In the genomic region with DNA sequence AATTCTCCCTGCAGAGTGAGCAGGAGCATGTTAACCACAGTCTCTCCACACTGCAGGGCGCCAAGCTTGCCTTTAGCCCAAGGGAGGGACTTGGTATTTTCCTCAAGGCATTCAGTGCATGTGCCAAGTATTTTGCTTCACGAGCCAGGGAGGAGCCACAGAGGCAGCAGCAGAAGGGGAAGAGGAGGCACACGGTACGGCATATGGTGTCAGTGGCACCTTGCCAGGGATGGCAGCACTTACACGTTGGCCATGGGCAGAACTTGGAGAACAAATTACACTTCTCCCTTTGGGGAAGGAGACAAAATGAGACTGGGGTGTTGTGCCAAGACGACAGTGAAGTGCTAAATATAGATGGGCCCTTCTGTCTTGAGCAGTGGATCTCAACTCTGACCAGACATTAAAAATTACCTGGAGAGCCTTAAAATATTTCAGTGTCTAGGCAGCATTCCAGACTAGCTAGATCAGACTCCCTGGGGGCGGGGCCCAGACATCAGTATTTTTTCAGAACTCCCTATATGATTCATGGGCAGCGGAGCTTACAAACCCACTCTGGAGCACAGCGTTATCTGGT, we compare ENCODE assay signal across 12 cellular contexts.
DNase-seq lines count a peak whose midpoint lies in the region; ATAC-seq and TF ChIP-seq lines count a peak whose summit lies in the region.
"Had no signal": no experiment of that assay in that cellular context is flagged by ENCODE, and none has a peak within 500 bp of the region (broad histone marks: within the 10 kb centered on the region; RNA-seq: fewer than 3 reads in every experiment).

No MANE protein-coding gene starts in this region.

- H3K27me3 ChIP-seq in heart left ventricle: peaks cover 0 to 16% (median 0%) of the 10 kb centered on the region in 9 donors
- no peaks in the 10 kb centered on the region for H3K27me3 ChIP-seq in thoracic aorta (replicated peaks; ENCODE audit: insufficient read depth)
- H3K27me3 ChIP-seq: vagina had no signal

- 34 to 48% (median 45%) methylated on average over 9 of the region's 9 CpGs for WGBS in heart left ventricle, 4 donors

- H3K36me3 Mint-ChIP-seq in activated CD4-positive, alpha-beta memory T cell treated with anti-CD3 and anti-CD28 coated beads for 36 hours: no peaks in the 10 kb centered on the region
- H3K36me3 Mint-ChIP-seq: activated naive CD4-positive, alpha-beta T cell treated with anti-CD3 and anti-CD28 coated beads, Interleukin-2, amount 50 U/mL, for 72 hours had no signal

- no peak overlapping the region for H3K4me3 Mint-ChIP-seq in activated CD4-positive, alpha-beta memory T cell treated with anti-CD3 and anti-CD28 coated beads for 36 hours

- no peaks in the 10 kb centered on the region for H3K9me3 Mint-ChIP-seq in activated CD4-positive, alpha-beta memory T cell treated with anti-CD3 and anti-CD28 coated beads for 36 hours
- H3K9me3 Mint-ChIP-seq: activated naive CD4-positive, alpha-beta T cell treated with anti-CD3 and anti-CD28 coated beads, Interleukin-2, amount 50 U/mL, for 72 hours had no signal

- TF ChIP-seq CTCF in heart left ventricle (IDR thresholded peaks at IDR 0.05) (no peak), fibroblast of the aortic adventitia (IDR thresholded peaks at IDR 0.05; ENCODE audit: insufficient read depth, low read length) (no peak), thoracic aorta (IDR thresholded peaks at IDR 0.05) (no peak)

- H3K27ac ChIP-seq in heart left ventricle (no peak overlapping the region), thoracic aorta (no peak overlapping the region)
- H3K27ac ChIP-seq: vagina had no signal

- POLR2A ChIA-PET in activated CD4-positive, alpha-beta memory T cell treated with anti-CD3 and anti-CD28 coated beads for 36 hours (lab: Charles Lee): no interaction called here

- H3K9me3 ChIP-seq in heart left ventricle (no peaks in the 10 kb centered on the region), thoracic aorta (no peaks in the 10 kb centered on the region)
- H3K9me3 ChIP-seq: vagina had no signal

- CTCF ChIA-PET in activated CD4-positive, alpha-beta memory T cell treated with anti-CD3 and anti-CD28 coated beads for 36 hours (lab: Charles Lee): no interaction called here

- intact Hi-C loops in Right ventricle myocardium superior (cut with DNase I) (no loop called here), heart left ventricle (cut with DNase I) (no loop called here)
- intact Hi-C loops in activated CD4-positive, alpha-beta memory T cell treated with anti-CD3 and anti-CD28 coated beads for 36 hours (cut with micrococcal nuclease): no loop called here

- H3K4me1 Mint-ChIP-seq in activated CD4-positive, alpha-beta memory T cell treated with anti-CD3 and anti-CD28 coated beads for 36 hours (ENCODE audit: low read depth): no peaks in the 10 kb centered on the region

- ATAC-seq in Right ventricle myocardium superior (ENCODE audit: poor library complexity) (no peak), heart left ventricle (no peak), thoracic aorta (ENCODE audit: insufficient number of reproducible peaks, low FRiP score, low read depth) (no peak)
- ATAC-seq: activated naive CD4-positive, alpha-beta T cell treated with anti-CD3 and anti-CD28 coated beads, Interleukin-2, amount 50 U/mL, for 72 hours had no signal

- H3K36me3 ChIP-seq in heart left ventricle (no peaks in the 10 kb centered on the region), thoracic aorta (no peaks in the 10 kb centered on the region)
- H3K36me3 ChIP-seq: vagina had no signal

- DNase-seq in Right ventricle myocardium superior (peak; percentile 34), heart left ventricle (no peak), RKO (ENCODE audit: low spot score) (peak; percentile 3), fibroblast of the aortic adventitia (ENCODE audit: low read depth) (peak; percentile 68), thoracic aorta (ENCODE audit: low spot score) (no peak), COR-L47 (lab: John Stamatoyannopoulos, UW) (no peak), NCI-H2196 (lab: John Stamatoyannopoulos, UW; ENCODE audit: unreplicated experiment) (no peak)
- no peak for DNase-seq in activated CD4-positive, alpha-beta memory T cell treated with anti-CD3 and anti-CD28 coated beads for 36 hours
- DNase-seq: AML-193 had no signal

- TF ChIP-seq POLR2A in heart left ventricle (IDR thresholded peaks at IDR 0.05): no peak

- H3K4me1 ChIP-seq in heart left ventricle: no peaks in the 10 kb centered on the region
- peaks cover 4 to 8% of the 10 kb centered on the region in 2 donors for H3K4me1 ChIP-seq in thoracic aorta (ENCODE audit: control insufficient read depth in 1 of 2, low read depth in 2 of 2)
- H3K4me1 ChIP-seq: vagina had no signal

- H3K4me3 ChIP-seq in heart left ventricle (no peak overlapping the region), fibroblast of the aortic adventitia (ENCODE audit: low read depth, low read length) (no peak overlapping the region), thoracic aorta (peak overlapping the region; percentile 51)
- H3K4me3 ChIP-seq: vagina had no signal

- H3K27me3 Mint-ChIP-seq in activated CD4-positive, alpha-beta memory T cell treated with anti-CD3 and anti-CD28 coated beads for 36 hours: peaks cover 11% of the 10 kb centered on the region
- H3K27me3 Mint-ChIP-seq: progenitor cell of endocrine pancreas had no signal

- no peak overlapping the region for H3K27ac Mint-ChIP-seq in activated CD4-positive, alpha-beta memory T cell treated with anti-CD3 and anti-CD28 coated beads for 36 hours
- H3K27ac Mint-ChIP-seq: activated naive CD4-positive, alpha-beta T cell treated with anti-CD3 and anti-CD28 coated beads, Interleukin-2, amount 50 U/mL, for 72 hours; progenitor cell of endocrine pancreas had no signal

Comparison
In these comparisons a context has a peak if more than half of its experiments do, and no peak if none do; other contexts are left out.
1. DNase-seq: peak in Right ventricle myocardium superior (single experiment), RKO (single experiment) and fibroblast of the aortic adventitia (single experiment); none in heart left ventricle (0 of 5), thoracic aorta (single experiment), COR-L47 (single experiment), NCI-H2196 (single experiment) and activated CD4-positive, alpha-beta memory T cell treated with anti-CD3 and anti-CD28 coated beads for 36 hours (single experiment).